Comparison of ENCODE assay signal across 20 cellular contexts in the genomic region with DNA sequence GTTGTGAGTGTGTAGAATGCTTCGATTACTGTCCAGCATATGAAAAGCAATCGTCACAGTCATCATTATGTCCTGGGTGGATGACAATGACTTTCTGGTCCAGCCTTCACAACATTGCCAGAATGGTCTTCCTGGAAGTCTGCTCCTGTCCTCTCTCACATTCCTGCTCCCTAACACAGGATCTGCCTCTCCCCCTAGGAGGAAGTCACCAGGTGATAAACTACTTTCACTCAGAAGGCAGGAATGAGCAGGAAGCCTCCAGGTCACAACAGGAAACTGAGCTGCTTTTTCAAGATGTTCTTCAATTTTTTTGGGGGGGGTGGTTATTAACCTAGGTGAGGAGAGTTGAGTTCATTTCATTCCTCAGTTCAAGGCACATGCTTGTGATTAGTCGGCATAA. TPM values are rescaled to one million over a fixed set of nuclear protein-coding genes. Genes with fewer than 3 reads are reported as not detected.
"Had no signal": no experiment of that assay in that cellular context is flagged by ENCODE, and none has a peak within 500 bp of the region (broad histone marks: within the 10 kb centered on the region; RNA-seq: fewer than 3 reads in every experiment).

No MANE protein-coding gene starts in this region.

- H3K4me1 ChIP-seq: sigmoid colon had no signal

- H3K4me3 ChIP-seq: gastrocnemius medialis, lung, sigmoid colon, skin epidermis had no signal

- FAIRE-seq: colon, kidney had no signal

- H3K27ac ChIP-seq: gastrocnemius medialis, sigmoid colon, skin epidermis had no signal

- H3K4me1 Mint-ChIP-seq: immature natural killer cell, naive B cell had no signal

- ATAC-seq: esophagus mucosa, gastrocnemius medialis, left colon, left ventricle myocardium superior had no signal

- H3K36me3 ChIP-seq: gastrocnemius medialis, sigmoid colon had no signal

- H3K36me3 Mint-ChIP-seq: immature natural killer cell had no signal

- H3K9me3 Mint-ChIP-seq: immature natural killer cell had no signal

- H3K27me3 ChIP-seq: gastrocnemius medialis, sigmoid colon had no signal

- DNase-seq: cerebellar nuclear complex; dermis blood vessel endothelial cell; effector CD4-positive, alpha-beta T cell; endodermal cell; gastrocnemius medialis; immature natural killer cell; kidney; left colon; left ventricle myocardium superior; mesenchymal stem cell; naive B cell; posterior cingulate gyrus; sigmoid colon; stimulated activated naive CD4-positive, alpha-beta T cell treated with Interleukin-2 at 50 U/mL for 16 hours; trophoblast cell had no signal

- H3K4me3 Mint-ChIP-seq: endodermal cell, immature natural killer cell, naive B cell had no signal

- H3K27ac Mint-ChIP-seq: endodermal cell, immature natural killer cell had no signal

RNA-seq across cellular contexts. Expression of gene GPNMB, which starts 13.6 kb away (rescaled TPM):
- polyA plus RNA-seq: immature natural killer cell, neural cell had no signal
